1 cellular context compared by ENCODE assay signal in the genomic region with DNA sequence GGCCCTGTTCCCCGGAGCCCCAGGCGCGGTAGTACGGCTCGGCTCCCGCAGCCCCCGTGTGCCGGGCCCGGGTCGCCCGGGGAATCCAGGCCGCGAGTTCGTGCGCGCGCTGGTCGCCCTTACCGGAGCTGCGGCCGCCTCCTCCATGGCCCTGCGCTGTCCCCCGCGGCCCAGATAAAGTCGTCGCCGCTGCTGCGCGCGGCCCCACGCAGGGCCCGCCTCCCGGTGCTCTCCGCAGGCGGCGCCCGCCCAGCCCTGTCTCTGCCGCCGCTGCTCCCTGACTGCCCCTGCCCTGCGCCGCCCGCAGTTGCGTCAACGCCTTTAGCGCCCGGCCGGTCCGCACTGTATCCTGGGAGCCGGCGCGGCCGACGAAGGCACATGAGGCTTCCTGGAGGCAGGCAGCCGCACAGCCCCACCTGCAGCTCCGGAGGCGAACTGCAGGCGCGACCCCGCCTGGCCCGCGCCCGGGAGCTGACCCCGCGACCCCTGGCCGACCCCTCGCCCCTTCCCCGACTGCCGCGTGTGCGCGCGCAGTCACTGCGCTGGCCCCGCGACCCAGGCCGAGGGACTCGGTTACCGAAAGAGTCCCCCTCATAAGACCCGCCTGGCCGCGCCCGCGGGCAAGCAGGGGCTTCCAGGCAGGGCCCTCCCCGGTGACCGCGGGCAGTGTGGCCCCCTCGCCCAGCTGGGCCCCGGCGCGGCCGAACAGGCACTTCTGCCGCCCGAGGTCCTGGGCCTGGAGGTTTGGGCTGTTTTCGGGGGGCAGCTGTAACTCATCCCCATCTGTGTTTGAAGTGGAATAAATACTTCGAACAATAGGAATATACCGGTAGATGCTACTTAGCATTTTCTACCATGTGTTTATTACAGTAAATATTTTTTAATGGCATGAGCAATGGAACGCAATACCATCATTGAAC.
TF ChIP-seq lines count a peak whose summit lies in the region.

No MANE protein-coding gene starts in this region.

TF ChIP-seq in HEK293, 187 proteins besides CTCF, POLR2A, EP300 and RAD21 (continued from another document and continues in another):
- TF ChIP-seq, protein P1, sequence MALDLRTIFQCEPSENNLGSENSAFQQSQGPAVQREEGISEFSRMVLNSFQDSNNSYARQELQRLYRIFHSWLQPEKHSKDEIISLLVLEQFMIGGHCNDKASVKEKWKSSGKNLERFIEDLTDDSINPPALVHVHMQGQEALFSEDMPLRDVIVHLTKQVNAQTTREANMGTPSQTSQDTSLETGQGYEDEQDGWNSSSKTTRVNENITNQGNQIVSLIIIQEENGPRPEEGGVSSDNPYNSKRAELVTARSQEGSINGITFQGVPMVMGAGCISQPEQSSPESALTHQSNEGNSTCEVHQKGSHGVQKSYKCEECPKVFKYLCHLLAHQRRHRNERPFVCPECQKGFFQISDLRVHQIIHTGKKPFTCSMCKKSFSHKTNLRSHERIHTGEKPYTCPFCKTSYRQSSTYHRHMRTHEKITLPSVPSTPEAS (tag by site-specific recombination; IDR thresholded peaks at IDR 0.05): no peak
- TF ChIP-seq, protein P2, sequence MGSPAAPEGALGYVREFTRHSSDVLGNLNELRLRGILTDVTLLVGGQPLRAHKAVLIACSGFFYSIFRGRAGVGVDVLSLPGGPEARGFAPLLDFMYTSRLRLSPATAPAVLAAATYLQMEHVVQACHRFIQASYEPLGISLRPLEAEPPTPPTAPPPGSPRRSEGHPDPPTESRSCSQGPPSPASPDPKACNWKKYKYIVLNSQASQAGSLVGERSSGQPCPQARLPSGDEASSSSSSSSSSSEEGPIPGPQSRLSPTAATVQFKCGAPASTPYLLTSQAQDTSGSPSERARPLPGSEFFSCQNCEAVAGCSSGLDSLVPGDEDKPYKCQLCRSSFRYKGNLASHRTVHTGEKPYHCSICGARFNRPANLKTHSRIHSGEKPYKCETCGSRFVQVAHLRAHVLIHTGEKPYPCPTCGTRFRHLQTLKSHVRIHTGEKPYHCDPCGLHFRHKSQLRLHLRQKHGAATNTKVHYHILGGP (tag by site-specific recombination; IDR thresholded peaks at IDR 0.05): no peak
- TF ChIP-seq ZXDB (tag by site-specific recombination; IDR thresholded peaks at IDR 0.05): peak; percentile 72
- TF ChIP-seq REPIN1 (tag by site-specific recombination; IDR thresholded peaks at IDR 0.05; ENCODE audit: low read depth): 0 out of 2 replicates have a peak, but pooled peaks have one; percentile 20
- no peak for TF ChIP-seq ZNF558 (tag by site-specific recombination; IDR thresholded peaks at IDR 0.05)
- TF ChIP-seq ZNF776 (tag by site-specific recombination; IDR thresholded peaks at IDR 0.05; ENCODE audit: borderline replicate concordance): no peak
- TF ChIP-seq ZNF174 (tag by site-specific recombination; IDR thresholded peaks at IDR 0.05): no peak
- no peak for TF ChIP-seq ZNF140 (tag by site-specific recombination; IDR thresholded peaks at IDR 0.05)
- no peak for TF ChIP-seq ZNF658 (tag by site-specific recombination; IDR thresholded peaks at IDR 0.05)
- TF ChIP-seq, protein P3, sequence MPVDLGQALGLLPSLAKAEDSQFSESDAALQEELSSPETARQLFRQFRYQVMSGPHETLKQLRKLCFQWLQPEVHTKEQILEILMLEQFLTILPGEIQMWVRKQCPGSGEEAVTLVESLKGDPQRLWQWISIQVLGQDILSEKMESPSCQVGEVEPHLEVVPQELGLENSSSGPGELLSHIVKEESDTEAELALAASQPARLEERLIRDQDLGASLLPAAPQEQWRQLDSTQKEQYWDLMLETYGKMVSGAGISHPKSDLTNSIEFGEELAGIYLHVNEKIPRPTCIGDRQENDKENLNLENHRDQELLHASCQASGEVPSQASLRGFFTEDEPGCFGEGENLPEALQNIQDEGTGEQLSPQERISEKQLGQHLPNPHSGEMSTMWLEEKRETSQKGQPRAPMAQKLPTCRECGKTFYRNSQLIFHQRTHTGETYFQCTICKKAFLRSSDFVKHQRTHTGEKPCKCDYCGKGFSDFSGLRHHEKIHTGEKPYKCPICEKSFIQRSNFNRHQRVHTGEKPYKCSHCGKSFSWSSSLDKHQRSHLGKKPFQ (tag by site-specific recombination; IDR thresholded peaks at IDR 0.05): no peak
- TF ChIP-seq, protein P4, sequence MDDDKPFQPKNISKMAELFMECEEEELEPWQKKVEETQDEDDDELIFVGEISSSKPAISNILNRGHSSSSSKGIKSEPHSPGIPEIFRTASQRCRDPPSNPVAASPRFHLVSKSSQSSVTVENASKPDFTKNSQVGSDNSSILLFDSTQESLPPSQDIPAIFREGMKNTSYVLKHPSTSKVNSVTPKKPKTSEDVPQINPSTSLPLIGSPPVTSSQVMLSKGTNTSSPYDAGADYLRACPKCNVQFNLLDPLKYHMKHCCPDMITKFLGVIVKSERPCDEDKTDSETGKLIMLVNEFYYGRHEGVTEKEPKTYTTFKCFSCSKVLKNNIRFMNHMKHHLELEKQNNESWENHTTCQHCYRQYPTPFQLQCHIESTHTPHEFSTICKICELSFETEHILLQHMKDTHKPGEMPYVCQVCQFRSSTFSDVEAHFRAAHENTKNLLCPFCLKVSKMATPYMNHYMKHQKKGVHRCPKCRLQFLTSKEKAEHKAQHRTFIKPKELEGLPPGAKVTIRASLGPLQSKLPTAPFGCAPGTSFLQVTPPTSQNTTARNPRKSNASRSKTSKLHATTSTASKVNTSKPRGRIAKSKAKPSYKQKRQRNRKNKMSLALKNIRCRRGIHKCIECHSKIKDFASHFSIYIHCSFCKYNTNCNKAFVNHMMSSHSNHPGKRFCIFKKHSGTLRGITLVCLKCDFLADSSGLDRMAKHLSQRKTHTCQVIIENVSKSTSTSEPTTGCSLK (tag by site-specific recombination; IDR thresholded peaks at IDR 0.05): no peak
- TF ChIP-seq, protein P5, sequence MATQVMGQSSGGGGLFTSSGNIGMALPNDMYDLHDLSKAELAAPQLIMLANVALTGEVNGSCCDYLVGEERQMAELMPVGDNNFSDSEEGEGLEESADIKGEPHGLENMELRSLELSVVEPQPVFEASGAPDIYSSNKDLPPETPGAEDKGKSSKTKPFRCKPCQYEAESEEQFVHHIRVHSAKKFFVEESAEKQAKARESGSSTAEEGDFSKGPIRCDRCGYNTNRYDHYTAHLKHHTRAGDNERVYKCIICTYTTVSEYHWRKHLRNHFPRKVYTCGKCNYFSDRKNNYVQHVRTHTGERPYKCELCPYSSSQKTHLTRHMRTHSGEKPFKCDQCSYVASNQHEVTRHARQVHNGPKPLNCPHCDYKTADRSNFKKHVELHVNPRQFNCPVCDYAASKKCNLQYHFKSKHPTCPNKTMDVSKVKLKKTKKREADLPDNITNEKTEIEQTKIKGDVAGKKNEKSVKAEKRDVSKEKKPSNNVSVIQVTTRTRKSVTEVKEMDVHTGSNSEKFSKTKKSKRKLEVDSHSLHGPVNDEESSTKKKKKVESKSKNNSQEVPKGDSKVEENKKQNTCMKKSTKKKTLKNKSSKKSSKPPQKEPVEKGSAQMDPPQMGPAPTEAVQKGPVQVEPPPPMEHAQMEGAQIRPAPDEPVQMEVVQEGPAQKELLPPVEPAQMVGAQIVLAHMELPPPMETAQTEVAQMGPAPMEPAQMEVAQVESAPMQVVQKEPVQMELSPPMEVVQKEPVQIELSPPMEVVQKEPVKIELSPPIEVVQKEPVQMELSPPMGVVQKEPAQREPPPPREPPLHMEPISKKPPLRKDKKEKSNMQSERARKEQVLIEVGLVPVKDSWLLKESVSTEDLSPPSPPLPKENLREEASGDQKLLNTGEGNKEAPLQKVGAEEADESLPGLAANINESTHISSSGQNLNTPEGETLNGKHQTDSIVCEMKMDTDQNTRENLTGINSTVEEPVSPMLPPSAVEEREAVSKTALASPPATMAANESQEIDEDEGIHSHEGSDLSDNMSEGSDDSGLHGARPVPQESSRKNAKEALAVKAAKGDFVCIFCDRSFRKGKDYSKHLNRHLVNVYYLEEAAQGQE (tag by site-specific recombination; IDR thresholded peaks at IDR 0.05): no peak
- TF ChIP-seq ZNF677 (tag by site-specific recombination; IDR thresholded peaks at IDR 0.05): no peak
- TF ChIP-seq, protein P6, sequence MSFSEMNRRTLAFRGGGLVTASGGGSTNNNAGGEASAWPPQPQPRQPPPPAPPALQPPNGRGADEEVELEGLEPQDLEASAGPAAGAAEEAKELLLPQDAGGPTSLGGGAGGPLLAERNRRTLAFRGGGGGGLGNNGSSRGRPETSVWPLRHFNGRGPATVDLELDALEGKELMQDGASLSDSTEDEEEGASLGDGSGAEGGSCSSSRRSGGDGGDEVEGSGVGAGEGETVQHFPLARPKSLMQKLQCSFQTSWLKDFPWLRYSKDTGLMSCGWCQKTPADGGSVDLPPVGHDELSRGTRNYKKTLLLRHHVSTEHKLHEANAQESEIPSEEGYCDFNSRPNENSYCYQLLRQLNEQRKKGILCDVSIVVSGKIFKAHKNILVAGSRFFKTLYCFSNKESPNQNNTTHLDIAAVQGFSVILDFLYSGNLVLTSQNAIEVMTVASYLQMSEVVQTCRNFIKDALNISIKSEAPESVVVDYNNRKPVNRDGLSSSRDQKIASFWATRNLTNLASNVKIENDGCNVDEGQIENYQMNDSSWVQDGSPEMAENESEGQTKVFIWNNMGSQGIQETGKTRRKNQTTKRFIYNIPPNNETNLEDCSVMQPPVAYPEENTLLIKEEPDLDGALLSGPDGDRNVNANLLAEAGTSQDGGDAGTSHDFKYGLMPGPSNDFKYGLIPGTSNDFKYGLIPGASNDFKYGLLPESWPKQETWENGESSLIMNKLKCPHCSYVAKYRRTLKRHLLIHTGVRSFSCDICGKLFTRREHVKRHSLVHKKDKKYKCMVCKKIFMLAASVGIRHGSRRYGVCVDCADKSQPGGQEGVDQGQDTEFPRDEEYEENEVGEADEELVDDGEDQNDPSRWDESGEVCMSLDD (tag by site-specific recombination; IDR thresholded peaks at IDR 0.05): peak; percentile 75
- TF ChIP-seq WT1 (tag by site-specific recombination; IDR thresholded peaks at IDR 0.05): no peak
- TF ChIP-seq, protein P7, sequence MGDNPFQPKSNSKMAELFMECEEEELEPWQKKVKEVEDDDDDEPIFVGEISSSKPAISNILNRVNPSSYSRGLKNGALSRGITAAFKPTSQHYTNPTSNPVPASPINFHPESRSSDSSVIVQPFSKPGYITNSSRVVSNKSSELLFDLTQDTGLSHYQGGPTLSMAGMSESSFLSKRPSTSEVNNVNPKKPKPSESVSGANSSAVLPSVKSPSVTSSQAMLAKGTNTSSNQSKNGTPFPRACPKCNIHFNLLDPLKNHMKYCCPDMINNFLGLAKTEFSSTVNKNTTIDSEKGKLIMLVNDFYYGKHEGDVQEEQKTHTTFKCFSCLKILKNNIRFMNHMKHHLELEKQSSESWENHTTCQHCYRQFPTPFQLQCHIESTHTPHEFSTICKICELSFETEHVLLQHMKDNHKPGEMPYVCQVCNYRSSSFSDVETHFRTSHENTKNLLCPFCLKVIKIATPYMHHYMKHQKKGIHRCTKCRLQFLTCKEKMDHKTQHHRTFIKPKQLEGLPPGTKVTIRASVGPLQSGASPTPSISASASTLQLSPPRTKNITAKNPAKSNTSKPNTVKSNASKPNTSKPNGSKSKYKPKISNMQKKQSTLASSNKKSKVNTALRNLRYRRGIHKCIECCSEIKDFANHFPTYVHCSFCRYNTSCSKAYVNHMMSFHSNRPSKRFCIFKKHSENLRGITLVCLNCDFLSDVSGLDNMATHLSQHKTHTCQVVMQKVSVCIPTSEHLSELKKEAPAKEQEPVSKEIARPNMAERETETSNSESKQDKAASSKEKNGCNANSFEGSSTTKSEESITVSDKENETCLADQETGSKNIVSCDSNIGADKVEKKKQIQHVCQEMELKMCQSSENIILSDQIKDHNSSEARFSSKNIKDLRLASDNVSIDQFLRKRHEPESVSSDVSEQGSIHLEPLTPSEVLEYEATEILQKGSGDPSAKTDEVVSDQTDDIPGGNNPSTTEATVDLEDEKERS (tag by site-specific recombination; IDR thresholded peaks at IDR 0.05): no peak
- TF ChIP-seq ZNF112 (tag by site-specific recombination; IDR thresholded peaks at IDR 0.05): no peak
- no peak for TF ChIP-seq ZNF777 (tag by site-specific recombination; IDR thresholded peaks at IDR 0.05; ENCODE audit: borderline replicate concordance)
- TF ChIP-seq ZSCAN16 (tag by site-specific recombination; IDR thresholded peaks at IDR 0.05): no peak
- TF ChIP-seq, protein P8, sequence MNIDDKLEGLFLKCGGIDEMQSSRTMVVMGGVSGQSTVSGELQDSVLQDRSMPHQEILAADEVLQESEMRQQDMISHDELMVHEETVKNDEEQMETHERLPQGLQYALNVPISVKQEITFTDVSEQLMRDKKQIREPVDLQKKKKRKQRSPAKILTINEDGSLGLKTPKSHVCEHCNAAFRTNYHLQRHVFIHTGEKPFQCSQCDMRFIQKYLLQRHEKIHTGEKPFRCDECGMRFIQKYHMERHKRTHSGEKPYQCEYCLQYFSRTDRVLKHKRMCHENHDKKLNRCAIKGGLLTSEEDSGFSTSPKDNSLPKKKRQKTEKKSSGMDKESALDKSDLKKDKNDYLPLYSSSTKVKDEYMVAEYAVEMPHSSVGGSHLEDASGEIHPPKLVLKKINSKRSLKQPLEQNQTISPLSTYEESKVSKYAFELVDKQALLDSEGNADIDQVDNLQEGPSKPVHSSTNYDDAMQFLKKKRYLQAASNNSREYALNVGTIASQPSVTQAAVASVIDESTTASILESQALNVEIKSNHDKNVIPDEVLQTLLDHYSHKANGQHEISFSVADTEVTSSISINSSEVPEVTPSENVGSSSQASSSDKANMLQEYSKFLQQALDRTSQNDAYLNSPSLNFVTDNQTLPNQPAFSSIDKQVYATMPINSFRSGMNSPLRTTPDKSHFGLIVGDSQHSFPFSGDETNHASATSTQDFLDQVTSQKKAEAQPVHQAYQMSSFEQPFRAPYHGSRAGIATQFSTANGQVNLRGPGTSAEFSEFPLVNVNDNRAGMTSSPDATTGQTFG (tag by site-specific recombination; IDR thresholded peaks at IDR 0.05; ENCODE audit: borderline replicate concordance): no peak
- TF ChIP-seq, protein P9, sequence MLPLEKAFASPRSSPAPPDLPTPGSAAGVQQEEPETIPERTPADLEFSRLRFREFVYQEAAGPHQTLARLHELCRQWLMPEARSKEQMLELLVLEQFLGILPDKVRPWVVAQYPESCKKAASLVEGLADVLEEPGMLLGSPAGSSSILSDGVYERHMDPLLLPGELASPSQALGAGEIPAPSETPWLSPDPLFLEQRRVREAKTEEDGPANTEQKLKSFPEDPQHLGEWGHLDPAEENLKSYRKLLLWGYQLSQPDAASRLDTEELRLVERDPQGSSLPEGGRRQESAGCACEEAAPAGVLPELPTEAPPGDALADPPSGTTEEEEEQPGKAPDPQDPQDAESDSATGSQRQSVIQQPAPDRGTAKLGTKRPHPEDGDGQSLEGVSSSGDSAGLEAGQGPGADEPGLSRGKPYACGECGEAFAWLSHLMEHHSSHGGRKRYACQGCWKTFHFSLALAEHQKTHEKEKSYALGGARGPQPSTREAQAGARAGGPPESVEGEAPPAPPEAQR (tag by site-specific recombination; IDR thresholded peaks at IDR 0.05): 0 out of 2 replicates have a peak, but pooled peaks have one; percentile 6
- no peak for TF ChIP-seq ZNF843 (tag by site-specific recombination; IDR thresholded peaks at IDR 0.05)
- no peak for TF ChIP-seq ZNF132 (tag by site-specific recombination; IDR thresholded peaks at IDR 0.05; ENCODE audit: borderline replicate concordance)
- TF ChIP-seq ZNF175 (tag by site-specific recombination; IDR thresholded peaks at IDR 0.05): no peak
- TF ChIP-seq ZNF555 (tag by site-specific recombination; conservative IDR thresholded peaks at IDR 0.05): no peak
- no peak for TF ChIP-seq ZFP37 (tag by site-specific recombination; IDR thresholded peaks at IDR 0.05)
- peak; percentile 42 for TF ChIP-seq ZNF341 (tag by site-specific recombination; IDR thresholded peaks at IDR 0.05; ENCODE audit: low read depth)
